Comparison of ENCODE assay signal across 1 cellular context in the genomic region with DNA sequence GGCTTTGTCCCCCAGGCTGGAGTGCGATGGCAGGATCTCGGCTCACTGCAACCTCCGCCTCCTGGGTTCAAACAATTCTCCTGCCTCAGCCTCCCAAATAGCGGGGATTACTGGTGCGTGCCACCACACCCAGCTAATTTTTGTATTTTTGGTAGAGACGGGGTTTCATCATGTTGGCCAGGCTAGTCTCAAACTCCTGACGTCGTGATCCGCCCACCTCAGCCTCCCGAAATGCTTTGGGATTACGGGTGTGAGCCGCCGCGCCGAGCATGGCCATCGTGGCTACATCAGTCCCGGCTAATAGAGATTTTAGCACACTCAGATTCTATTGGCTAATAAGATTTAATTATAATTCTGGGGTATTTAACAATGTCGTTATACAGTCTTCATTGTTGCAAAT. TPM values are rescaled to one million over a fixed set of nuclear protein-coding genes. Genes with fewer than 3 reads are reported as not detected.
"Had no signal": no experiment of that assay in that cellular context is flagged by ENCODE, and none has a peak within 500 bp of the region (broad histone marks: within the 10 kb centered on the region; RNA-seq: fewer than 3 reads in every experiment).

No MANE protein-coding gene starts in this region.

RNA-seq across cellular contexts. Expression of gene FAM20C, which starts 41.0 kb away (rescaled TPM):
- polyA plus RNA-seq: naive thymus-derived CD8-positive, alpha-beta T cell had no signal
